ENCODE assay signal across 8 cellular contexts in genomic region chr4:105471566-105472176, GRCh38. TPM values are rescaled to one million over a fixed set of nuclear protein-coding genes. Genes with fewer than 3 reads are reported as not detected.
A peak's percentile ranks its signal among the peaks of the same experiment; 100 is the strongest.
DNase-seq lines count a peak whose midpoint lies in the region; ATAC-seq and TF ChIP-seq lines count a peak whose summit lies in the region.

No MANE protein-coding gene starts in this region.

- no peaks in the 10 kb centered on the region for H3K9me3 Mint-ChIP-seq in activated CD4-positive, alpha-beta T cell treated with anti-CD3 and anti-CD28 coated beads, Interleukin-2, amount 10 ng/mL, durations not matched to agents 7 days and 5 days

- 11% methylated on average over 10 of the region's 10 CpGs for WGBS in lower leg skin, 2 donors

- no peak for TF ChIP-seq CTCF in lower leg skin (IDR thresholded peaks at IDR 0.05)

- peaks cover 39% of the 10 kb centered on the region for H3K4me1 Mint-ChIP-seq in activated CD4-positive, alpha-beta T cell treated with anti-CD3 and anti-CD28 coated beads, Interleukin-2, amount 10 ng/mL, durations not matched to agents 7 days and 5 days

- peak; percentile 65 for DNase-seq in AG08396 (ENCODE audit: low spot score)
- DNase-seq in NCI-H226, result peak; percentile 27
- DNase-seq in activated CD4-positive, alpha-beta T cell treated with anti-CD3 and anti-CD28 coated beads, Interleukin-2, amount 10 ng/mL, durations not matched to agents 7 days and 5 days, result peak; percentile 86
- peak; percentile 73 to 83 for DNase-seq in dermis microvascular lymphatic vessel endothelial cell (ENCODE audit: low read depth in 2 of 2)
- DNase-seq in lower leg skin (ENCODE audit: low spot score in 2 of 2), result peak; percentile 69 to 86
- peak; percentile 46 to 63 (median 55) for DNase-seq in stimulated activated CD4-positive, alpha-beta T cell treated with anti-CD3 and anti-CD28 coated beads, TNF-alpha, amount 100 ng/mL, for 24 hours (ENCODE audit: low read depth in 3 of 3)

- H3K27me3 Mint-ChIP-seq in activated CD4-positive, alpha-beta T cell treated with anti-CD3 and anti-CD28 coated beads, Interleukin-2, amount 10 ng/mL, durations not matched to agents 7 days and 5 days, result peaks cover 4% of the 10 kb centered on the region

- no peak overlapping the region for H3K27ac Mint-ChIP-seq in activated CD4-positive, alpha-beta T cell treated with anti-CD3 and anti-CD28 coated beads, Interleukin-2, amount 10 ng/mL, durations not matched to agents 7 days and 5 days

- peaks cover 20% of the 10 kb centered on the region for H3K36me3 Mint-ChIP-seq in activated CD4-positive, alpha-beta T cell treated with anti-CD3 and anti-CD28 coated beads, Interleukin-2, amount 10 ng/mL, durations not matched to agents 7 days and 5 days (ENCODE audit: low read depth)

- CTCF ChIA-PET in activated CD4-positive, alpha-beta T cell treated with anti-CD3 and anti-CD28 coated beads, Interleukin-2, amount 10 ng/mL, durations not matched to agents 7 days and 5 days (lab: Charles Lee), result interaction anchor here (1.7 kb wide), 1 partner anchor 9 kb away, joined by 4 read pairs; no protein-coding TSS in a partner anchor

- intact Hi-C loops in lower leg skin (cut with DNase I; ENCODE audit: low total_unique reads), result loop anchor here (10.0 kb wide), 1 partner anchor 327 kb away; the partner anchor contains the start of gene TET2

- no peak for TF ChIP-seq POLR2A in lower leg skin (IDR thresholded peaks at IDR 0.05)

- POLR2A ChIA-PET in activated CD4-positive, alpha-beta T cell treated with anti-CD3 and anti-CD28 coated beads, Interleukin-2, amount 10 ng/mL, durations not matched to agents 7 days and 5 days (lab: Charles Lee), result no interaction called here

- no peak overlapping the region for H3K4me3 ChIP-seq in lower leg skin (ENCODE audit: low read depth, poor library complexity, severe bottlenecking)

- ATAC-seq in GM18861 (IDR thresholded peaks at IDR 0.05; ENCODE audit: unreplicated experiment) (peak; percentile 49), HG03196 (IDR thresholded peaks at IDR 0.05; ENCODE audit: unreplicated experiment) (peak; percentile 38)

- peak overlapping the region; percentile 98 for H3K4me3 Mint-ChIP-seq in activated CD4-positive, alpha-beta T cell treated with anti-CD3 and anti-CD28 coated beads, Interleukin-2, amount 10 ng/mL, durations not matched to agents 7 days and 5 days

RNA-seq across cellular contexts. Expression of gene PPA2, which starts 2.2 kb away (rescaled TPM):
- 10 to 100 TPM; 40.1 to 49.8 TPM for total RNA-seq in activated CD4-positive, alpha-beta T cell treated with anti-CD3 and anti-CD28 coated beads, Interleukin-2, amount 10 ng/mL, durations not matched to agents 7 days and 5 days
- total RNA-seq in dermis microvascular lymphatic vessel endothelial cell (50.8 and 54.5 TPM in 2 replicates), lower leg skin (100 to 1,000 TPM in 2 of 4 donors, 10 to 100 TPM in 2; 84.6 to 174 (median 95.3) TPM)

Comparison
In these comparisons a context has a peak if more than half of its experiments do, and no peak if none do; other contexts are left out.
1. DNase-seq: peak in every context shown above with its lines; median percentile 86 in activated CD4-positive, alpha-beta T cell treated with anti-CD3 and anti-CD28 coated beads, Interleukin-2, amount 10 ng/mL, durations not matched to agents 7 days and 5 days; 78 in dermis microvascular lymphatic vessel endothelial cell; 78 in lower leg skin; 65 in AG08396; 55 in stimulated activated CD4-positive, alpha-beta T cell treated with anti-CD3 and anti-CD28 coated beads, TNF-alpha, amount 100 ng/mL, for 24 hours; 27 in NCI-H226.